8 cellular contexts compared by ENCODE assay signal in genomic region chr9:131731237-131731995, GRCh38. TPM values are rescaled to one million over a fixed set of nuclear protein-coding genes. Genes with fewer than 3 reads are reported as not detected.
DNase-seq lines count a peak whose midpoint lies in the region; ATAC-seq, FAIRE-seq and TF ChIP-seq lines count a peak whose summit lies in the region.

No MANE protein-coding gene starts in this region.

- SMC1A ChIA-PET in GM12878 (lab: Charles Lee; ENCODE audit: uncharacterized antibody, unreplicated experiment) = interaction anchor here (0.6 to 21.2 kb wide), 12 partner anchors 7 to 245 kb away, joined by 3 to 535 read pairs (median 14); no protein-coding TSS in a partner anchor

- H2AFZ ChIP-seq in GM12878 (ENCODE audit: control insufficient read depth, low read depth, low read length) = no peak overlapping the region; the same call in 1 of the 2 replicates

- TF ChIP-seq RAD21 in GM12878 (IDR thresholded peaks at IDR 0.05; ENCODE audit: insufficient read depth, low read depth, low read length) = no peak

- H3K4me3 Mint-ChIP-seq in HFFc6 = peak overlapping the region; percentile 43; the same call in 1 of the 2 replicates

- FAIRE-seq in GM12878 (lab: Jason Lieb, UNC) = no peak
- FAIRE-seq in D721Med (lab: Jason Lieb, UNC) = no peak

- H3K9me3 Mint-ChIP-seq in HFFc6 = no peaks in the 10 kb centered on the region

- RAD21 ChIA-PET in GM12878 (lab: Charles Lee; ENCODE audit: unreplicated experiment) = interaction anchor here (0.7 to 17.7 kb wide), 14 partner anchors 9 to 140 kb away, joined by 3 to 408 read pairs (median 8); no protein-coding TSS in a partner anchor

- H3K79me2 ChIP-seq in GM12878 (ENCODE audit: control insufficient read depth, insufficient read depth, low read length) = peaks cover 94% of the 10 kb centered on the region

- H3K4me1 ChIP-seq in BLaER1 treated with 17β-estradiol and CSF1 and Interleukin-3, amounts not matched to agents 10 nM and 100 nM = peaks cover 96 to 100% (median 97%) of the 10 kb centered on the region in 10 experiments
- H3K4me1 ChIP-seq in GM12878 (ENCODE audit: control insufficient read depth, insufficient read depth, low read length) (peaks cover 78% of the 10 kb centered on the region), mucosa of rectum (ENCODE audit: control insufficient read depth in 2 of 2, insufficient read depth in 2 of 2, low read length in 2 of 2) (peaks cover 72 to 76% of the 10 kb centered on the region in 2 donors)

- no peak for DNase-seq in HFFc6
- DNase-seq in GM12878 (ENCODE audit: low read depth, low spot score) = no peak
- no peak for DNase-seq in COR-L47 (lab: John Stamatoyannopoulos, UW)
- DNase-seq in MV-4-11 (lab: John Stamatoyannopoulos, UW) = no peak
- DNase-seq in D721Med (ENCODE audit: insufficient read length, low spot score) = no peak

- peak overlapping the region; percentile 65 to 99 (median 98) for H3K9ac ChIP-seq in BLaER1 treated with 17β-estradiol and CSF1 and Interleukin-3, amounts not matched to agents 10 nM and 100 nM
- H3K9ac ChIP-seq in GM12878 (ENCODE audit: control insufficient read depth, insufficient read depth, low read length) = peak overlapping the region; percentile 77
- H3K9ac ChIP-seq in mucosa of rectum (ENCODE audit: low read depth in 1 of 2, low read length in 2 of 2) = peak overlapping the region in 1 of 2 donors; percentile 26

- CTCF ChIA-PET in GM12878 (lab: Yijun Ruan, JAX) = interaction anchor here (0.7 to 17.1 kb wide), 16 partner anchors 9 to 109 kb away, joined by 3 to 197 read pairs (median 4); no protein-coding TSS in a partner anchor

- peak overlapping the region; percentile 84 to 99 (median 94) for H3K27ac ChIP-seq in BLaER1 treated with 17β-estradiol and CSF1 and Interleukin-3, amounts not matched to agents 10 nM and 100 nM
- H3K27ac ChIP-seq in GM12878 (ENCODE audit: control insufficient read depth, insufficient read depth) (peak overlapping the region; percentile 99), mucosa of rectum (ENCODE audit: low read depth in 2 of 2, low read length in 2 of 2) (peak overlapping the region; percentile 49 to 81)

- peaks cover 0 to 6% (median 0%) of the 10 kb centered on the region in 11 experiments; a peak in 6 of 22 replicates for H3K9me3 ChIP-seq in BLaER1 treated with 17β-estradiol and CSF1 and Interleukin-3, amounts not matched to agents 10 nM and 100 nM (replicated peaks in 1 of 11)
- no peaks in the 10 kb centered on the region for H3K9me3 ChIP-seq in GM12878 (replicated peaks; ENCODE audit: control insufficient read depth, insufficient read depth, low read length)
- no peaks in the 10 kb centered on the region for H3K9me3 ChIP-seq in mucosa of rectum (ENCODE audit: control insufficient read depth in 2 of 2, low read length in 2 of 2)

- H3K4me2 ChIP-seq in BLaER1 treated with 17β-estradiol and CSF1 and Interleukin-3, amounts not matched to agents 10 nM and 100 nM = peak overlapping the region; percentile 91 to 99 (median 96)
- peak overlapping the region; percentile 97 for H3K4me2 ChIP-seq in GM12878 (ENCODE audit: control insufficient read depth, insufficient read depth)

- H3K27ac Mint-ChIP-seq in HFFc6 = peak overlapping the region; percentile 81

- TF ChIP-seq EP300 in GM12878 (IDR thresholded peaks at IDR 0.05; ENCODE audit: borderline replicate concordance in 1 of 2, control insufficient read depth in 1 of 2, low read depth in 2 of 2, low read length in 2 of 2) = no peak

- H3K4me1 Mint-ChIP-seq in HFFc6 (ENCODE audit: low read depth) = peaks cover 85% of the 10 kb centered on the region

- under 1% methylated on average over 12 of the region's 12 CpGs for WGBS in GM12878 (ENCODE audit: insufficient coverage, insufficient replicate concordance, low lambda C conversion rate, missing lambda C conversion rate)

- in situ Hi-C loops in GM12878 (cut with MboI) = no loop called here

- POLR2A ChIA-PET in GM12878 (lab: Charles Lee) = interaction anchor here (0.6 to 17.4 kb wide), 10 partner anchors 12 to 146 kb away, joined by 3 to 291 read pairs (median 10); no protein-coding TSS in a partner anchor

- H3K36me3 ChIP-seq in BLaER1 treated with 17β-estradiol and CSF1 and Interleukin-3, amounts not matched to agents 10 nM and 100 nM = peaks cover 0 to 10% (median 5%) of the 10 kb centered on the region in 11 experiments; a peak in 8 of 22 replicates
- no peaks in the 10 kb centered on the region; a peak in 1 of 4 replicates for H3K36me3 ChIP-seq in GM12878 (ENCODE audit: control insufficient read depth in 2 of 2, insufficient read depth in 2 of 2, low read length in 1 of 2)
- H3K36me3 ChIP-seq in mucosa of rectum (ENCODE audit: control insufficient read depth in 2 of 2, insufficient read depth in 2 of 2, low read length in 2 of 2) = no peaks in the 10 kb centered on the region

- no peaks in the 10 kb centered on the region for H3K27me3 ChIP-seq in BLaER1 treated with 17β-estradiol and CSF1 and Interleukin-3, amounts not matched to agents 10 nM and 100 nM
- H3K27me3 ChIP-seq in GM12878 (replicated peaks in 1 of 2; ENCODE audit: control insufficient read depth in 2 of 2, insufficient read depth in 2 of 2, low read length in 1 of 2) = no peaks in the 10 kb centered on the region
- no peaks in the 10 kb centered on the region for H3K27me3 ChIP-seq in mucosa of rectum (ENCODE audit: control insufficient read depth in 2 of 2, insufficient read depth in 2 of 2, low read length in 2 of 2)

- intact Hi-C loops in GM12878 (cut with micrococcal nuclease; ENCODE audit: unreplicated experiment) = loop anchor here (10.0 kb wide), 1 partner anchor 337 kb away; the partner anchor contains the start of gene PRRC2B

- no peaks in the 10 kb centered on the region for H3K27me3 Mint-ChIP-seq in HFFc6 (ENCODE audit: insufficient read depth)

- TF ChIP-seq CTCF in HFFc6 (IDR thresholded peaks at IDR 0.05) = no peak
- TF ChIP-seq CTCF in GM12878 (IDR thresholded peaks at IDR 0.05 in 2 of 3, conservative IDR thresholded peaks at IDR 0.05 in 1 of 3; ENCODE audit: control insufficient read depth in 2 of 3, extremely low read depth in 1 of 3, insufficient read depth in 1 of 3, low read depth in 3 of 3, low read length in 3 of 3) = no peak
- TF ChIP-seq CTCF in D721Med (IDR thresholded peaks at IDR 0.05; ENCODE audit: insufficient read depth, missing control alignments) = no peak

- peaks cover 19% of the 10 kb centered on the region for H3K36me3 Mint-ChIP-seq in HFFc6 (ENCODE audit: low read depth)

- ATAC-seq in GM12878 (peak; percentile 0; the same call in 1 of the 3 replicates), HG02588 (IDR thresholded peaks at IDR 0.05; ENCODE audit: unreplicated experiment) (no peak)

- peak overlapping the region in 8 of 10 experiments; percentile 6 to 25 (median 16); a peak in 9 of 20 replicates for H3K4me3 ChIP-seq in BLaER1 treated with 17β-estradiol and CSF1 and Interleukin-3, amounts not matched to agents 10 nM and 100 nM
- H3K4me3 ChIP-seq in GM12878 (peak overlapping the region; percentile 72), mucosa of rectum (ENCODE audit: low read length in 2 of 2) (no peak overlapping the region)

- BruUV-seq in GM12878 (replicated peaks; lab: Mats Ljungman, UMichigan) = no TSS peak

- H4K20me1 ChIP-seq in BLaER1 treated with 17β-estradiol and CSF1 and Interleukin-3, amounts not matched to agents 10 nM and 100 nM = peaks cover 0 to 61% (median 36%) of the 10 kb centered on the region in 11 experiments; a peak in 13 of 22 replicates
- no peaks in the 10 kb centered on the region for H4K20me1 ChIP-seq in GM12878 (ENCODE audit: control insufficient read depth, insufficient read depth)

- no peak for TF ChIP-seq POLR2A in GM12878 (IDR thresholded peaks at IDR 0.05; ENCODE audit: low read depth, low read length)

TF ChIP-seq in GM12878, 131 proteins besides CTCF, POLR2A, EP300 and RAD21:
- TF ChIP-seq TCF3 (IDR thresholded peaks at IDR 0.05; ENCODE audit: borderline replicate concordance, insufficient read depth, low read depth, low read length) = 0 out of 2 replicates have a peak, but pooled peaks have one; percentile 2
- no peak for TF ChIP-seq TBL1XR1 (IDR thresholded peaks at IDR 0.05; ENCODE audit: low read depth, low read length)
TF ChIP-seq in GM12878: peak in this region for 1.

RNA-seq across cellular contexts. Expression of gene RAPGEF1, which starts 8.5 kb away (rescaled TPM):
- total RNA-seq in HFFc6 (2021; fragmentation: NEBNext Ultra II Directional; extraction: Animal tissue kit (Norgen Biotek cat#: 25700)) = 10 to 100 TPM; 38.6 to 46.6 (median 42.3) TPM
- 149 and 166 TPM in 2 replicates for total RNA-seq in GM12878 (2013; cell fraction: nucleolus; rRNA removed)
- total RNA-seq in GM12878 (2014; rRNA removed) (45.8 and 52.2 TPM in 2 replicates), GM12878 (2014; rRNA removed; fragmentation: Illumina TruSeq; extraction: Trizol) (34.8 and 39.6 TPM in 2 replicates), GM12878 (2021) (113 and 115 TPM in 2 replicates)
- 25.7 TPM for polyA plus RNA-seq in GM12878 (2011; ENCODE audit: low read depth)
- polyA plus RNA-seq in GM12878 (2011; rRNA removed) (42.9 and 63.9 TPM in 2 replicates), GM12878 (2014; fragmentation: Illumina TruSeq; extraction: Trizol) (35.7 and 53.4 TPM in 2 replicates), GM12878 (2014; fragmentation: Nextera tagmentation; extraction: Ambion mirVana) (under 1 TPM; 0.42 to 0.60 TPM), GM12878 (2014; rRNA removed) (73.7 and 83.1 TPM in 2 replicates), GM12878 (2016; fragmentation: Nextera tagmentation; extraction: Ambion mirVana) (10 to 100 TPM; 10.7 to 12.2 TPM)
- polyA plus RNA-seq in GM12878 (2011; cell fraction: cytosol; rRNA removed) = 54.2 and 61.6 TPM in 2 replicates
- 95.7 and 113 TPM in 2 replicates for polyA plus RNA-seq in GM12878 (2011; cell fraction: nucleus; rRNA removed)
- 56.2 and 57.9 TPM in 2 replicates for polyA plus RNA-seq in GM12878 (2012)
- polyA minus RNA-seq in GM12878 (2011; rRNA and poly(A)+ RNA removed) = 44.3 and 62.2 TPM in 2 replicates
- 22.3 and 26.7 TPM in 2 replicates for polyA minus RNA-seq in GM12878 (2011; cell fraction: cytosol; rRNA and poly(A)+ RNA removed)
- 23.0 and 40.7 TPM in 2 replicates for polyA minus RNA-seq in GM12878 (2011; cell fraction: nucleus; rRNA and poly(A)+ RNA removed)

Comparison
In these comparisons a context has a peak if more than half of its experiments do, and no peak if none do; other contexts are left out.
1. H3K4me3 ChIP-seq: peak in BLaER1 treated with 17β-estradiol and CSF1 and Interleukin-3, amounts not matched to agents 10 nM and 100 nM (8 of 10) and GM12878 (single experiment); none in mucosa of rectum (0 of 2).
2. Peak in every context shown above with its lines, with median percentiles within 50 percentile points of each other: H3K27ac ChIP-seq.